In the genomic region with DNA sequence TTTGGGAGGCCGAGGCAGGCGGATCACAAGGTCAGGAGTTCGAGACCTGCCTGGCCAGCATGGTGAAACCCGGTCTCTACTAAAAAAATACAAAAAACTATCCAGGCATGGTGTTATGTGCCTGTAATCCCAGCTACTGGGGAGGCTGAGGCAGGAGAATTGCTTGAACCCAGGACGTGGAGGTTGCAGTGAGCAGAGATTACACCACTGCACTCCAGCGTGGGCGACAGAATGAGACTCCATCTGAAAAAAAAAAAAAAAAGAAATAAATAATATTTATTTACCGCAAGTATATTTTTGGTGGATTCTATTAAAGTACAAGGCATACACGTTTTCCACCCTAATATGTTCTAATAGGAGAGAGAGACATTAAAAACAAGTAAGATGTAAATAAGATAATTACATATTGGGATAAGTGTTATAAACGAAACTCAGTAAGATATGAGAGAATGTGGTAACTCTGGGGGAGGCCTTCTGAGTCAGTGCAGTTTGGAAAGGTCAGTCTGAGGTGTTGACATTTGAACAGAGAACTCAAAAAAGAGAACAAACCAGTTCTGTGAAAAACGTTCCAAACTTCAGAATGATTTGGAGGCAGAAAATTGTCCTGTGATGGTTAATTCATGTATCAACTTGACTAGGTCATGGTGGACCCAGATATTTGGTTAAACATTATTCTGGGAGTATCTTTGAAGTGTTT, we compare ENCODE assay signal across 1 cellular context.
TF ChIP-seq lines count a peak whose summit lies in the region.

No MANE protein-coding gene starts in this region.

TF ChIP-seq in IMR-90, 13 proteins besides CTCF, POLR2A, EP300 and RAD21 (continued from another document):
- TF ChIP-seq SMC3 (IDR thresholded peaks at IDR 0.05; ENCODE audit: low read depth, low read length) (no peak), RCOR1 (IDR thresholded peaks at IDR 0.05; ENCODE audit: insufficient replicate concordance, low read length) (no peak), CEBPB (IDR thresholded peaks at IDR 0.05; ENCODE audit: low read depth, low read length) (no peak), MAZ (IDR thresholded peaks at IDR 0.05; ENCODE audit: borderline replicate concordance, low read depth, low read length) (no peak), MAFK (IDR thresholded peaks at IDR 0.05; ENCODE audit: low read depth, low read length) (no peak), MXI1 (IDR thresholded peaks at IDR 0.05; ENCODE audit: borderline replicate concordance, low read depth, low read length) (no peak), RFX5 (IDR thresholded peaks at IDR 0.05; ENCODE audit: low read depth, low read length) (no peak), BHLHE40 (IDR thresholded peaks at IDR 0.05; ENCODE audit: low read depth, low read length) (no peak), NFE2L2 (IDR thresholded peaks at IDR 0.05; ENCODE audit: low read depth, low read length) (no peak), CHD1 (IDR thresholded peaks at IDR 0.05; ENCODE audit: low read depth, low read length) (no peak), FOS (IDR thresholded peaks at IDR 0.05; ENCODE audit: low read depth, low read length) (no peak)
- TF ChIP-seq, protein P1, sequence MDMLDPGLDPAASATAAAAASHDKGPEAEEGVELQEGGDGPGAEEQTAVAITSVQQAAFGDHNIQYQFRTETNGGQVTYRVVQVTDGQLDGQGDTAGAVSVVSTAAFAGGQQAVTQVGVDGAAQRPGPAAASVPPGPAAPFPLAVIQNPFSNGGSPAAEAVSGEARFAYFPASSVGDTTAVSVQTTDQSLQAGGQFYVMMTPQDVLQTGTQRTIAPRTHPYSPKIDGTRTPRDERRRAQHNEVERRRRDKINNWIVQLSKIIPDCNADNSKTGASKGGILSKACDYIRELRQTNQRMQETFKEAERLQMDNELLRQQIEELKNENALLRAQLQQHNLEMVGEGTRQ (IDR thresholded peaks at IDR 0.05; ENCODE audit: low read depth, low read length) = no peak
TF ChIP-seq in IMR-90: peak in this region for 0.
